In genomic region chr11:47783087-47783610, GRCh38 we compare ENCODE assay signal across 24 cellular contexts. TPM values are rescaled to one million over a fixed set of nuclear protein-coding genes. Genes with fewer than 3 reads are reported as not detected.
DNase-seq lines count a peak whose midpoint lies in the region; ATAC-seq and TF ChIP-seq lines count a peak whose summit lies in the region.
"Had no signal": no experiment of that assay in that cellular context is flagged by ENCODE, and none has a peak within 500 bp of the region (broad histone marks: within the 10 kb centered on the region; RNA-seq: fewer than 3 reads in every experiment).

No MANE protein-coding gene starts in this region.

- no peak for TF ChIP-seq CTCF in heart left ventricle (IDR thresholded peaks at IDR 0.05)
- no peak for TF ChIP-seq CTCF in gastrocnemius medialis (IDR thresholded peaks at IDR 0.05 in 4 of 5, conservative IDR thresholded peaks at IDR 0.05 in 1 of 5)

- in situ Hi-C loops in gastrocnemius medialis (cut with MboI; ENCODE audit: low sequenced_read_pairs in 4 of 4): no loop called here

- no peaks in the 10 kb centered on the region for H3K9me3 ChIP-seq in heart left ventricle
- H3K9me3 ChIP-seq in T-helper 17 cell (ENCODE audit: control insufficient read depth, low read length, poor library complexity, severe bottlenecking): no peaks in the 10 kb centered on the region
- H3K9me3 ChIP-seq in gastrocnemius medialis: no peaks in the 10 kb centered on the region

- H3K27ac Mint-ChIP-seq in T-helper 17 cell: peak overlapping the region; percentile 39
- H3K27ac Mint-ChIP-seq: CD8-positive, alpha-beta memory T cell; H9 had no signal

- TF ChIP-seq POLR2A in heart left ventricle (IDR thresholded peaks at IDR 0.05) (no peak), gastrocnemius medialis (IDR thresholded peaks at IDR 0.05) (no peak)

- no peaks in the 10 kb centered on the region for H3K27me3 Mint-ChIP-seq in T-helper 17 cell
- H3K27me3 Mint-ChIP-seq: CD8-positive, alpha-beta memory T cell had no signal

- DNase-seq in heart left ventricle (no peak), left ventricle myocardium superior (no peak), T-helper 17 cell (no peak), left colon (no peak), gastrocnemius medialis (no peak), T-helper 1 cell (no peak)
- DNase-seq: Calu3; CD8-positive, alpha-beta memory T cell; DMS153; GM23248; H9; KBM-7; MM.1S; NCI-H1048; NCI-H1417 treated with DMSO at 0.1 percent for 48 hours; NCI-H187 treated with DMSO at 0.1 percent for 48 hours; NCI-H2227 treated with DMSO at 0.1 percent for 48 hours; NCI-H510A treated with DMSO at 0.1 percent for 48 hours; NCI-H748 treated with DMSO at 0.1 percent for 48 hours had no signal

- H3K4me3 Mint-ChIP-seq in T-helper 17 cell: no peak overlapping the region
- H3K4me3 Mint-ChIP-seq: CD8-positive, alpha-beta memory T cell; H9 had no signal

- peaks cover 4% of the 10 kb centered on the region for H3K36me3 Mint-ChIP-seq in T-helper 17 cell (ENCODE audit: low read depth)

- H3K4me1 Mint-ChIP-seq in T-helper 17 cell: peaks cover 2% of the 10 kb centered on the region
- H3K4me1 Mint-ChIP-seq: CD8-positive, alpha-beta memory T cell; H9 had no signal

- peaks cover 0 to 100% (median 96%) of the 10 kb centered on the region in 9 donors for H3K36me3 ChIP-seq in heart left ventricle
- H3K36me3 ChIP-seq in gastrocnemius medialis: peaks cover 4 to 48% of the 10 kb centered on the region in 2 donors

- 66 to 73% (median 69%) methylated on average over 2 of the region's 2 CpGs for WGBS in heart left ventricle, 4 donors

- intact Hi-C loops in heart left ventricle (cut with DNase I): no loop called here
- intact Hi-C loops in left ventricle myocardium superior (cut with micrococcal nuclease): no loop called here
- intact Hi-C loops in left colon (cut with DNase I, micrococcal nuclease): no loop called here
- intact Hi-C loops in gastrocnemius medialis (cut with DNase I; ENCODE audit: low total_unique reads): loop anchor here (2.0 kb wide), 1 partner anchor 14 kb away; no protein-coding TSS in a partner anchor

- H3K4me1 ChIP-seq in heart left ventricle: peaks cover 0 to 48% (median 10%) of the 10 kb centered on the region in 12 donors
- peaks cover 20 to 37% of the 10 kb centered on the region in 2 donors for H3K4me1 ChIP-seq in gastrocnemius medialis

- no peak overlapping the region for H3K4me3 ChIP-seq in heart left ventricle
- no peak overlapping the region for H3K4me3 ChIP-seq in gastrocnemius medialis
- H3K4me3 ChIP-seq: GM23248 had no signal

- peak overlapping the region in 10 of 12 donors; percentile 2 to 78 (median 61) for H3K27ac ChIP-seq in heart left ventricle
- H3K27ac ChIP-seq in gastrocnemius medialis: peak overlapping the region; percentile 39 to 89 (median 76)
- H3K27ac ChIP-seq: C4-2B, GM23248, HL-60 had no signal

- no peaks in the 10 kb centered on the region for H3K27me3 ChIP-seq in heart left ventricle
- no peaks in the 10 kb centered on the region for H3K27me3 ChIP-seq in gastrocnemius medialis

- ATAC-seq in heart left ventricle: no peak
- no peak for ATAC-seq in left ventricle myocardium superior
- ATAC-seq in T-helper 17 cell: no peak
- ATAC-seq in left colon: peak; percentile 38
- ATAC-seq in gastrocnemius medialis: no peak
- ATAC-seq in HG03571 (IDR thresholded peaks at IDR 0.05; ENCODE audit: unreplicated experiment): no peak
- ATAC-seq: HepG2, Panc1 had no signal

RNA-seq across cellular contexts. Expression of gene FNBP4, which starts 16.0 kb away (rescaled TPM):
- total RNA-seq in heart left ventricle: 10 to 100 TPM; 24.4 to 56.9 (median 42.5) TPM
- 10 to 100 TPM; 20.1 to 41.6 TPM for polyA plus RNA-seq in heart left ventricle
- total RNA-seq in left ventricle myocardium superior: 48.7 TPM
- 100 to 1,000 TPM; 252 to 261 TPM for total RNA-seq in T-helper 17 cell
- total RNA-seq in left colon: 10 to 100 TPM; 59.5 to 62.6 TPM
- 100 to 1,000 TPM in 1 of 4 donors, 10 to 100 TPM in 3; 24.7 to 108 (median 35.2) TPM for total RNA-seq in gastrocnemius medialis
